In genomic region chr12:65685514-65685913, GRCh38 we compare ENCODE assay signal across 8 cellular contexts.
DNase-seq lines count a peak whose midpoint lies in the region; ATAC-seq and TF ChIP-seq lines count a peak whose summit lies in the region.

No MANE protein-coding gene starts in this region.

- DNase-seq in CD1c-positive myeloid dendritic cell (ENCODE audit: extremely low spot score) (peak; percentile 8), HT-29 (ENCODE audit: low spot score) (peak; percentile 60), astrocyte of the cerebellum (ENCODE audit: low read depth) (no peak), kidney tubule cell (ENCODE audit: low spot score) (peak; percentile 51), NCI-H146 treated with DMSO at 0.1 percent for 48 hours (lab: John Stamatoyannopoulos, UW; ENCODE audit: unreplicated experiment) (no peak), Peyer's patch (no peak)

- H3K4me1 ChIP-seq in Peyer's patch: no peaks in the 10 kb centered on the region

- in situ Hi-C loops in astrocyte of the cerebellum (cut with HindIII; ENCODE audit: low sequenced_read_pairs): no loop called here

- no peaks in the 10 kb centered on the region for H3K27me3 ChIP-seq in Peyer's patch

- TF ChIP-seq POLR2A in Peyer's patch (IDR thresholded peaks at IDR 0.05): no peak

- ATAC-seq in HG02610 (IDR thresholded peaks at IDR 0.05; ENCODE audit: unreplicated experiment) (no peak), HG02970 (IDR thresholded peaks at IDR 0.05; ENCODE audit: low FRiP score, unreplicated experiment) (no peak)

- no peak overlapping the region for H3K27ac ChIP-seq in Peyer's patch

- no peak overlapping the region for H3K4me3 ChIP-seq in astrocyte of the cerebellum (ENCODE audit: low read depth, low read length)
- H3K4me3 ChIP-seq in Peyer's patch: no peak overlapping the region

- H3K36me3 ChIP-seq in Peyer's patch: no peaks in the 10 kb centered on the region

- peak; percentile 52 for TF ChIP-seq CTCF in astrocyte of the cerebellum (IDR thresholded peaks at IDR 0.05; ENCODE audit: low read depth, low read length, missing control alignments)
- TF ChIP-seq CTCF in Peyer's patch (IDR thresholded peaks at IDR 0.05): peak in 3 of 6 experiments; percentile 50 to 55 (median 50)

- H3K9me3 ChIP-seq in Peyer's patch: no peaks in the 10 kb centered on the region

Comparison
In these comparisons a context has a peak if more than half of its experiments do, and no peak if none do; other contexts are left out.
1. DNase-seq: peak in CD1c-positive myeloid dendritic cell (single experiment), HT-29 (single experiment) and kidney tubule cell (single experiment); none in astrocyte of the cerebellum (single experiment), NCI-H146 treated with DMSO at 0.1 percent for 48 hours (single experiment) and Peyer's patch (0 of 3).